In genomic region chr10:7293378-7293920, GRCh38 we compare ENCODE assay signal across 17 cellular contexts.
"Had no signal": no experiment of that assay in that cellular context is flagged by ENCODE, and none has a peak within 500 bp of the region (broad histone marks: within the 10 kb centered on the region; RNA-seq: fewer than 3 reads in every experiment).

No MANE protein-coding gene starts in this region.

- DNase-seq: cortex of kidney; dorsolateral prefrontal cortex; effector CD8-positive, alpha-beta T cell; foreskin melanocyte; head of caudate nucleus; hippocampal formation; kidney glomerular epithelial cell; naive thymus-derived CD8-positive, alpha-beta T cell; nucleus accumbens; ovary; sigmoid colon; stimulated activated CD4-positive, alpha-beta T cell treated with anti-CD3 and anti-CD28 coated beads, Interleukin-2, amount 100 ng/mL, for 24 hours; stimulated activated CD4-positive, alpha-beta T cell treated with anti-CD3 and anti-CD28 coated beads, Interleukin-4, amount 100 ng/mL, for 4 hours had no signal

- H3K9me3 Mint-ChIP-seq: neural progenitor cell, type B pancreatic cell had no signal

- H3K27ac Mint-ChIP-seq: neural progenitor cell, type B pancreatic cell had no signal

- H3K4me1 Mint-ChIP-seq: neural progenitor cell had no signal

- ATAC-seq: naive thymus-derived CD8-positive, alpha-beta T cell had no signal

- FAIRE-seq: islet of Langerhans, urothelium cell line had no signal

- H3K27me3 Mint-ChIP-seq: naive thymus-derived CD8-positive, alpha-beta T cell had no signal

- H3K36me3 Mint-ChIP-seq: neural progenitor cell had no signal

- H3K4me3 Mint-ChIP-seq: naive thymus-derived CD8-positive, alpha-beta T cell; neural progenitor cell; type B pancreatic cell had no signal
